14 cellular contexts compared by ENCODE assay signal in genomic region chr4:168666531-168666930, GRCh38.
DNase-seq lines count a peak whose midpoint lies in the region; ATAC-seq and TF ChIP-seq lines count a peak whose summit lies in the region.
"Had no signal": no experiment of that assay in that cellular context is flagged by ENCODE, and none has a peak within 500 bp of the region (broad histone marks: within the 10 kb centered on the region; RNA-seq: fewer than 3 reads in every experiment).

No MANE protein-coding gene starts in this region.

- H3K27ac ChIP-seq in HEK293 (ENCODE audit: extremely low read depth, low read depth, low read length) (no peak overlapping the region), uterus (peak overlapping the region; percentile 60 to 77)
- H3K27ac ChIP-seq: neutrophil, SK-N-MC had no signal

- ATAC-seq in GM19324 (IDR thresholded peaks at IDR 0.05; ENCODE audit: low FRiP score, unreplicated experiment), result no peak
- ATAC-seq: stimulated activated naive CD8-positive, alpha-beta T cell treated with anti-CD3 and anti-CD28 coated beads, Interleukin-15, amount 100 ng/mL, for 72 hours had no signal

- POLR2A ChIA-PET in HEK293 (lab: Yijun Ruan, JAX), result interaction anchor here (0.8 kb wide), 1 partner anchor 33 kb away, joined by 3 read pairs; no protein-coding TSS in a partner anchor

- intact Hi-C loops in uterus (cut with DNase I; ENCODE audit: low total_unique reads), result no loop called here

- no peak overlapping the region for H3K9ac ChIP-seq in adipocyte (ENCODE audit: low read length)

- H3K4me1 ChIP-seq in HEK293 (ENCODE audit: control insufficient read depth, insufficient read depth, low read length) (peaks cover 26% of the 10 kb centered on the region), adipocyte (ENCODE audit: control insufficient read depth, insufficient read depth, low read length) (peaks cover 4% of the 10 kb centered on the region), uterus (no peaks in the 10 kb centered on the region)
- H3K4me1 ChIP-seq: Caco-2 had no signal

- CTCF ChIA-PET in HEK293 (lab: Yijun Ruan, JAX), result interaction anchor here (0.6 to 1.3 kb wide), 6 partner anchors 8 to 310 kb away, joined by 4 to 6 read pairs (median 4); no protein-coding TSS in a partner anchor

- H3K27me3 ChIP-seq in adipocyte (replicated peaks; ENCODE audit: control insufficient read depth, insufficient read depth, low read length) (no peaks in the 10 kb centered on the region), uterus (no peaks in the 10 kb centered on the region)
- H3K27me3 ChIP-seq: cardiac muscle cell, neutrophil had no signal

- TF ChIP-seq CTCF in HEK293 (tag by site-specific recombination; IDR thresholded peaks at IDR 0.05) (no peak), uterus (IDR thresholded peaks at IDR 0.05) (no peak)

- TF ChIP-seq POLR2A in uterus (IDR thresholded peaks at IDR 0.05), result no peak

- DNase-seq in adipocyte (ENCODE audit: low read depth) (peak; percentile 55), hepatic stellate cell (ENCODE audit: low spot score) (peak; percentile 57), uterus (no peak), RKO (ENCODE audit: low spot score) (no peak), NCI-H1092 treated with DMSO at 0.1 percent for 48 hours (lab: John Stamatoyannopoulos, UW) (no peak)
- no peak for DNase-seq in activated CD4-positive, alpha-beta T cell treated with anti-CD3 and anti-CD28 coated beads for 4 hours
- DNase-seq: Caco-2; H7; stimulated activated naive CD8-positive, alpha-beta T cell treated with anti-CD3 and anti-CD28 coated beads, Interleukin-15, amount 100 ng/mL, for 72 hours had no signal

- H3K9me3 ChIP-seq in HEK293 (ENCODE audit: control insufficient read depth, insufficient read depth, low read depth, low read length) (no peaks in the 10 kb centered on the region), adipocyte (ENCODE audit: control insufficient read depth, low read length) (no peaks in the 10 kb centered on the region), uterus (no peaks in the 10 kb centered on the region)
- H3K9me3 ChIP-seq: Caco-2, neutrophil had no signal

- H3K36me3 ChIP-seq in HEK293 (ENCODE audit: control insufficient read depth in 2 of 2, insufficient read depth in 1 of 2, low read length in 2 of 2) (no peaks in the 10 kb centered on the region), adipocyte (ENCODE audit: control insufficient read depth, insufficient read depth, low read length, severe bottlenecking) (no peaks in the 10 kb centered on the region), uterus (no peaks in the 10 kb centered on the region)
- H3K36me3 ChIP-seq: neutrophil had no signal

- no peak overlapping the region for H3K4me3 ChIP-seq in HEK293 (ENCODE audit: low read depth, low read length)
- no peak overlapping the region for H3K4me3 ChIP-seq in adipocyte (ENCODE audit: low read length)
- H3K4me3 ChIP-seq in uterus, result no peak overlapping the region
- H3K4me3 ChIP-seq: cardiac muscle cell, SK-N-MC had no signal

TF ChIP-seq in HEK293, 187 proteins besides CTCF, POLR2A, EP300 and RAD21 (continues in another document):
- no peak for TF ChIP-seq ZNF341 (tag by site-specific recombination; IDR thresholded peaks at IDR 0.05; ENCODE audit: low read depth)
- 0 out of 2 replicates have a peak, but pooled peaks have one; percentile 27 for TF ChIP-seq ZNF366 (tag by site-specific recombination; conservative IDR thresholded peaks at IDR 0.05)
- TF ChIP-seq KLF7 (tag by site-specific recombination; IDR thresholded peaks at IDR 0.05; ENCODE audit: borderline replicate concordance), result no peak
- TF ChIP-seq FEZF1 (tag by site-specific recombination; IDR thresholded peaks at IDR 0.05), result 0 out of 2 replicates have a peak, but pooled peaks have one; percentile 45
- TF ChIP-seq ZNF843 (tag by site-specific recombination; IDR thresholded peaks at IDR 0.05), result peak; percentile 67; the same call in 1 of the 2 replicates
- no peak for TF ChIP-seq ZNF19 (tag by site-specific recombination; IDR thresholded peaks at IDR 0.05; ENCODE audit: low read depth)
- TF ChIP-seq, protein P1, sequence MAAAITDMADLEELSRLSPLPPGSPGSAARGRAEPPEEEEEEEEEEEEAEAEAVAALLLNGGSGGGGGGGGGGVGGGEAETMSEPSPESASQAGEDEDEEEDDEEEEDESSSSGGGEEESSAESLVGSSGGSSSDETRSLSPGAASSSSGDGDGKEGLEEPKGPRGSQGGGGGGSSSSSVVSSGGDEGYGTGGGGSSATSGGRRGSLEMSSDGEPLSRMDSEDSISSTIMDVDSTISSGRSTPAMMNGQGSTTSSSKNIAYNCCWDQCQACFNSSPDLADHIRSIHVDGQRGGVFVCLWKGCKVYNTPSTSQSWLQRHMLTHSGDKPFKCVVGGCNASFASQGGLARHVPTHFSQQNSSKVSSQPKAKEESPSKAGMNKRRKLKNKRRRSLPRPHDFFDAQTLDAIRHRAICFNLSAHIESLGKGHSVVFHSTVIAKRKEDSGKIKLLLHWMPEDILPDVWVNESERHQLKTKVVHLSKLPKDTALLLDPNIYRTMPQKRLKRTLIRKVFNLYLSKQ (tag by site-specific recombination; IDR thresholded peaks at IDR 0.05; ENCODE audit: borderline replicate concordance), result no peak
- TF ChIP-seq ZBTB17 (tag by site-specific recombination; IDR thresholded peaks at IDR 0.05), result 0 out of 2 replicates have a peak, but pooled peaks have one; percentile 18
- TF ChIP-seq ZNF596 (tag by site-specific recombination; IDR thresholded peaks at IDR 0.05), result no peak
- TF ChIP-seq, protein P2, sequence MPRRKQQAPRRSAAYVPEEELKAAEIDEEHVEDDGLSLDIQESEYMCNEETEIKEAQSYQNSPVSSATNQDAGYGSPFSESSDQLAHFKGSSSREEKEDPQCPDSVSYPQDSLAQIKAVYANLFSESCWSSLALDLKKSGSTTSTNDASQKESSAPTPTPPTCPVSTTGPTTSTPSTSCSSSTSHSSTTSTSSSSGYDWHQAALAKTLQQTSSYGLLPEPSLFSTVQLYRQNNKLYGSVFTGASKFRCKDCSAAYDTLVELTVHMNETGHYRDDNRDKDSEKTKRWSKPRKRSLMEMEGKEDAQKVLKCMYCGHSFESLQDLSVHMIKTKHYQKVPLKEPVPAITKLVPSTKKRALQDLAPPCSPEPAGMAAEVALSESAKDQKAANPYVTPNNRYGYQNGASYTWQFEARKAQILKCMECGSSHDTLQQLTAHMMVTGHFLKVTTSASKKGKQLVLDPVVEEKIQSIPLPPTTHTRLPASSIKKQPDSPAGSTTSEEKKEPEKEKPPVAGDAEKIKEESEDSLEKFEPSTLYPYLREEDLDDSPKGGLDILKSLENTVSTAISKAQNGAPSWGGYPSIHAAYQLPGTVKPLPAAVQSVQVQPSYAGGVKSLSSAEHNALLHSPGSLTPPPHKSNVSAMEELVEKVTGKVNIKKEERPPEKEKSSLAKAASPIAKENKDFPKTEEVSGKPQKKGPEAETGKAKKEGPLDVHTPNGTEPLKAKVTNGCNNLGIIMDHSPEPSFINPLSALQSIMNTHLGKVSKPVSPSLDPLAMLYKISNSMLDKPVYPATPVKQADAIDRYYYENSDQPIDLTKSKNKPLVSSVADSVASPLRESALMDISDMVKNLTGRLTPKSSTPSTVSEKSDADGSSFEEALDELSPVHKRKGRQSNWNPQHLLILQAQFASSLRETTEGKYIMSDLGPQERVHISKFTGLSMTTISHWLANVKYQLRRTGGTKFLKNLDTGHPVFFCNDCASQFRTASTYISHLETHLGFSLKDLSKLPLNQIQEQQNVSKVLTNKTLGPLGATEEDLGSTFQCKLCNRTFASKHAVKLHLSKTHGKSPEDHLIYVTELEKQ (tag by site-specific recombination; IDR thresholded peaks at IDR 0.05; ENCODE audit: borderline replicate concordance), result peak; percentile 72
- TF ChIP-seq ZNF701 (tag by site-specific recombination; IDR thresholded peaks at IDR 0.05), result no peak
- TF ChIP-seq, protein P3, sequence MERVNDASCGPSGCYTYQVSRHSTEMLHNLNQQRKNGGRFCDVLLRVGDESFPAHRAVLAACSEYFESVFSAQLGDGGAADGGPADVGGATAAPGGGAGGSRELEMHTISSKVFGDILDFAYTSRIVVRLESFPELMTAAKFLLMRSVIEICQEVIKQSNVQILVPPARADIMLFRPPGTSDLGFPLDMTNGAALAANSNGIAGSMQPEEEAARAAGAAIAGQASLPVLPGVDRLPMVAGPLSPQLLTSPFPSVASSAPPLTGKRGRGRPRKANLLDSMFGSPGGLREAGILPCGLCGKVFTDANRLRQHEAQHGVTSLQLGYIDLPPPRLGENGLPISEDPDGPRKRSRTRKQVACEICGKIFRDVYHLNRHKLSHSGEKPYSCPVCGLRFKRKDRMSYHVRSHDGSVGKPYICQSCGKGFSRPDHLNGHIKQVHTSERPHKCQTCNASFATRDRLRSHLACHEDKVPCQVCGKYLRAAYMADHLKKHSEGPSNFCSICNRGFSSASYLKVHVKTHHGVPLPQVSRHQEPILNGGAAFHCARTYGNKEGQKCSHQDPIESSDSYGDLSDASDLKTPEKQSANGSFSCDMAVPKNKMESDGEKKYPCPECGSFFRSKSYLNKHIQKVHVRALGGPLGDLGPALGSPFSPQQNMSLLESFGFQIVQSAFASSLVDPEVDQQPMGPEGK (tag by site-specific recombination; IDR thresholded peaks at IDR 0.05), result 0 out of 2 replicates have a peak, but pooled peaks have one; percentile 13
- peak; percentile 47; the same call in 1 of the 2 replicates for TF ChIP-seq ZNF10 (tag by site-specific recombination; IDR thresholded peaks at IDR 0.05)
- TF ChIP-seq, protein P4, sequence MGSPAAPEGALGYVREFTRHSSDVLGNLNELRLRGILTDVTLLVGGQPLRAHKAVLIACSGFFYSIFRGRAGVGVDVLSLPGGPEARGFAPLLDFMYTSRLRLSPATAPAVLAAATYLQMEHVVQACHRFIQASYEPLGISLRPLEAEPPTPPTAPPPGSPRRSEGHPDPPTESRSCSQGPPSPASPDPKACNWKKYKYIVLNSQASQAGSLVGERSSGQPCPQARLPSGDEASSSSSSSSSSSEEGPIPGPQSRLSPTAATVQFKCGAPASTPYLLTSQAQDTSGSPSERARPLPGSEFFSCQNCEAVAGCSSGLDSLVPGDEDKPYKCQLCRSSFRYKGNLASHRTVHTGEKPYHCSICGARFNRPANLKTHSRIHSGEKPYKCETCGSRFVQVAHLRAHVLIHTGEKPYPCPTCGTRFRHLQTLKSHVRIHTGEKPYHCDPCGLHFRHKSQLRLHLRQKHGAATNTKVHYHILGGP (tag by site-specific recombination; IDR thresholded peaks at IDR 0.05), result no peak
- TF ChIP-seq ZNF76 (tag by site-specific recombination; IDR thresholded peaks at IDR 0.05; ENCODE audit: borderline replicate concordance, low read depth), result no peak
- TF ChIP-seq ZNF629 (tag by site-specific recombination; IDR thresholded peaks at IDR 0.05), result peak; percentile 62

Comparison
In these comparisons a context has a peak if more than half of its experiments do, and no peak if none do; other contexts are left out.
1. DNase-seq: peak in adipocyte (single experiment) and hepatic stellate cell (single experiment); none in uterus (0 of 2), RKO (single experiment), activated CD4-positive, alpha-beta T cell treated with anti-CD3 and anti-CD28 coated beads for 4 hours (0 of 2) and NCI-H1092 treated with DMSO at 0.1 percent for 48 hours (single experiment).